16 cellular contexts compared by ENCODE assay signal in the genomic region with DNA sequence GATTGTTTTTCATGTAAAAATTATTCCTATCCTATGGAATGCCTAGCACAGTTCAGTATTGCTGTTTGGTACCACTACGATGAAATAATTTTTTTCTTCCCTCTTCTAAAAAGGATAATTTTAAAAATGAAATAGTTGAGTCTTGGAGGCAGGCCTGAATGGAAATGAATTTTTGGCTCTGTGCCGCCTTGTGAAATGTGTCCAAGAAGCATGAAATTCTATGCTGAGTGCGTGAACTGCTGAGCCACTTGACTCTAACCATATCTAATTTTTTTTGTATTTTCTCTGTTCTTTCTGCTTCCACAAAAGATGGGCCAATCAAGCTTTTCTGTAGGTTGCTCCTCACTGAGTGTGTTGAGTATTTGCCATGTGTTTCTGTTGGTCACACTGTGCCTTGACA.
DNase-seq lines count a peak whose midpoint lies in the region; TF ChIP-seq lines count a peak whose summit lies in the region.
"Had no signal": no experiment of that assay in that cellular context is flagged by ENCODE, and none has a peak within 500 bp of the region (broad histone marks: within the 10 kb centered on the region; RNA-seq: fewer than 3 reads in every experiment).

No MANE protein-coding gene starts in this region.

- in situ Hi-C loops in KBM-7 (cut with MboI; ENCODE audit: low pct_unique_long_range_greater_than_20kb, low sequenced_read_pairs) = no loop called here

- peaks cover 0 to 77% (median 49%) of the 10 kb centered on the region in 10 experiments; a peak in 17 of 20 replicates for H3K4me1 ChIP-seq in BLaER1 treated with 17β-estradiol and CSF1 and Interleukin-3, amounts not matched to agents 10 nM and 100 nM
- H3K4me1 ChIP-seq in ovary (ENCODE audit: insufficient read depth) = peaks cover 3% of the 10 kb centered on the region

- H3K9ac ChIP-seq in BLaER1 treated with 17β-estradiol and CSF1 and Interleukin-3, amounts not matched to agents 10 nM and 100 nM = no peak overlapping the region

- H3K9me3 ChIP-seq in BLaER1 treated with 17β-estradiol and CSF1 and Interleukin-3, amounts not matched to agents 10 nM and 100 nM (replicated peaks in 1 of 11) = peaks cover 0 to 15% (median 0%) of the 10 kb centered on the region in 11 experiments; a peak in 3 of 22 replicates
- no peaks in the 10 kb centered on the region for H3K9me3 ChIP-seq in ovary

- TF ChIP-seq CTCF in coronary artery (IDR thresholded peaks at IDR 0.05) = no peak
- TF ChIP-seq CTCF in ovary (IDR thresholded peaks at IDR 0.05) = no peak

- TF ChIP-seq POLR2A in ovary (IDR thresholded peaks at IDR 0.05) = no peak

- peak overlapping the region in 3 of 11 experiments; percentile 32 to 48 (median 40); a peak in 4 of 22 replicates for H3K4me2 ChIP-seq in BLaER1 treated with 17β-estradiol and CSF1 and Interleukin-3, amounts not matched to agents 10 nM and 100 nM

- H3K27me3 ChIP-seq in BLaER1 treated with 17β-estradiol and CSF1 and Interleukin-3, amounts not matched to agents 10 nM and 100 nM = no peaks in the 10 kb centered on the region
- no peaks in the 10 kb centered on the region for H3K27me3 ChIP-seq in ovary

- no peaks in the 10 kb centered on the region for H4K20me1 ChIP-seq in BLaER1 treated with 17β-estradiol and CSF1 and Interleukin-3, amounts not matched to agents 10 nM and 100 nM

- intact Hi-C loops in ovary (cut with DNase I) = loop anchor here in 1 of 4 donors (10.0 kb wide), 1 partner anchor 287 kb away; a partner anchor contains a TSS

- WGBS in ovary, 3 donors = 53 to 67% (median 67%) methylated on average over 3 of the region's 3 CpGs

- no peak overlapping the region for H3K4me3 ChIP-seq in BLaER1 treated with 17β-estradiol and CSF1 and Interleukin-3, amounts not matched to agents 10 nM and 100 nM
- no peak overlapping the region for H3K4me3 ChIP-seq in coronary artery
- no peak overlapping the region for H3K4me3 ChIP-seq in ovary

- peaks cover 77 to 98% (median 95%) of the 10 kb centered on the region in 11 experiments for H3K36me3 ChIP-seq in BLaER1 treated with 17β-estradiol and CSF1 and Interleukin-3, amounts not matched to agents 10 nM and 100 nM
- H3K36me3 ChIP-seq in ovary = no peaks in the 10 kb centered on the region

- H3K27ac ChIP-seq in BLaER1 treated with 17β-estradiol and CSF1 and Interleukin-3, amounts not matched to agents 10 nM and 100 nM = peak overlapping the region in 8 of 11 experiments; percentile 26 to 71 (median 60); a peak in 12 of 22 replicates
- H3K27ac ChIP-seq in angular gyrus (ENCODE audit: low read depth, low read length) (peak overlapping the region; percentile 32), coronary artery (no peak overlapping the region), ovary (no peak overlapping the region)

- DNase-seq in coronary artery (ENCODE audit: low spot score) (peak; percentile 2), ovary (peak in 3 of 5 donors; percentile 45 to 53 (median 46)), KG1 (lab: John Stamatoyannopoulos, UW) (no peak), KBM-7 (no peak), NOMO-1 treated with dmso at 0.1 percent for 144 hours (lab: John Stamatoyannopoulos, UW; ENCODE audit: unreplicated experiment) (no peak), GM19240 (ENCODE audit: insufficient read length, low spot score) (no peak)
- DNase-seq: ACHN; CD4-positive, alpha-beta memory T cell; DMS153; DMS79 treated with DMSO at 0.1 percent for 48 hours; EL; GDM1; GOT3; H9 had no signal

- TF ChIP-seq EP300 in ovary (IDR thresholded peaks at IDR 0.05) = no peak

Comparison
In these comparisons a context has a peak if more than half of its experiments do, and no peak if none do; other contexts are left out.
1. H3K27ac ChIP-seq: peak in BLaER1 treated with 17β-estradiol and CSF1 and Interleukin-3, amounts not matched to agents 10 nM and 100 nM (8 of 11) and angular gyrus (single experiment); none in coronary artery (0 of 2) and ovary (0 of 2).
2. DNase-seq: peak in coronary artery (single experiment) and ovary (3 of 5); none in KG1 (single experiment), KBM-7 (single experiment), NOMO-1 treated with dmso at 0.1 percent for 144 hours (single experiment) and GM19240 (single experiment).